ENCODE assay signal across 1 cellular context in the genomic region with DNA sequence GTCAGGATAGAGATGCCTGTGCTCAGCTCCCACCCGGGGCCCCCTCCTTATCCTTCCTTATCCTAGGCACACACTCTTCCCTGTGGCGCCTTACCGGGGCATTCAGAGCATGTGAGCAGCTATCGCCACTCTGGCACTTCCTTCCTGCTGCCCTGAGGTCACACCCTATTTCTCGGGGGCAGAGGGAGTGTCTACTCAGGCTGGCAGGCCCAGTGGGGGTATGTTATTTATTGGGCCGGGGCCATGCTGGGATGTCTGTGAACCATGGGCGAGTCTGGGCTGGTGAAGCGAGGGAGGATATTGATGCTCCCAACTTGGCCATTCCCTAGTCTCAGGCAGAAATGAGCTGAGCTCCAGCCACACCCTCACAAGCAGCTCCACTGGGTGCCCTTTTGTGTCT.
TF ChIP-seq lines count a peak whose summit lies in the region.

No MANE protein-coding gene starts in this region.

TF ChIP-seq in K562, 482 proteins besides CTCF, POLR2A, EP300 and RAD21 (continued from another document):
- TF ChIP-seq E2F5 (CRISPR knock-in tag; IDR thresholded peaks at IDR 0.05) (no peak), TEAD4 (IDR thresholded peaks at IDR 0.05; ENCODE audit: low read length) (no peak), TEAD4 (CRISPR knock-in tag; IDR thresholded peaks at IDR 0.05; ENCODE audit: borderline replicate concordance) (no peak), KLF1 (tag; IDR thresholded peaks at IDR 0.05) (0 out of 2 replicates have a peak, but pooled peaks have one; percentile 21)
- TF ChIP-seq, protein P1, sequence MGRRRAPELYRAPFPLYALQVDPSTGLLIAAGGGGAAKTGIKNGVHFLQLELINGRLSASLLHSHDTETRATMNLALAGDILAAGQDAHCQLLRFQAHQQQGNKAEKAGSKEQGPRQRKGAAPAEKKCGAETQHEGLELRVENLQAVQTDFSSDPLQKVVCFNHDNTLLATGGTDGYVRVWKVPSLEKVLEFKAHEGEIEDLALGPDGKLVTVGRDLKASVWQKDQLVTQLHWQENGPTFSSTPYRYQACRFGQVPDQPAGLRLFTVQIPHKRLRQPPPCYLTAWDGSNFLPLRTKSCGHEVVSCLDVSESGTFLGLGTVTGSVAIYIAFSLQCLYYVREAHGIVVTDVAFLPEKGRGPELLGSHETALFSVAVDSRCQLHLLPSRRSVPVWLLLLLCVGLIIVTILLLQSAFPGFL (CRISPR knock-in tag; IDR thresholded peaks at IDR 0.05) = no peak
TF ChIP-seq in K562: peak in this region for 14.
